In the genomic region with DNA sequence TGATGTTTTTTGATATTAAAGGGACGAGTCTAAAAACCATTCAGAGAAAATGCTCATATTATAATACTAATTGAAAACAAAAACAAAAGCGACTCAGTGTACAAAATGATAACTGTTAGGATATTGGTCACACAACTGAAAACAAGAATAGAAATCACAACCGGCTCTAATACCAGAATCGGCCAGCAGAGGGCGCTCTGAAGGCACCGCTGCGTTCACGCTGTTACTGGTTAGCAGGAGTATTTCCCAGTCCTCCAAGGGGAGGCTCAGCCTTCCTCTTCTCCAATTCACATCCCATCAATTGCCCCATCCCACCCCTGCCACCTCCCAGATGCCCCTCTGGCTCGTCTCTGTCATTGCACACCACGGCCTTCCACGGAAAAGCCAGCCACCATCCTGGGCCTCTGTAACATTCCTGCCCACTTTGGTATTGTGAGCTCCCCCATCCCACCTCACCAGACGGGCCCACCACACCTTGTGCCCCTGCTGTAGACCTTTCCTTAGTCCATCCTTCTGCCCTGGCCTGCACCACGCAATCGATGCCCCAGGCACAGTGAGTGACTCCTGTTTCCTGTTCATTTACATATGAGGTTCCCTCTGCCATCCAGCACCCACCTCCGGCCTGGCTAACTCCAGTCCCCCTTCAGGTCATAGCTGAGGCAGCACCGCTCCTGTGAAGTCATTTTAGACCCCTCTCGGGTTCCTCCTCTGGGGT, we compare ENCODE assay signal across 8 cellular contexts. TPM values are rescaled to one million over a fixed set of nuclear protein-coding genes. Genes with fewer than 3 reads are reported as not detected.
DNase-seq lines count a peak whose midpoint lies in the region; ATAC-seq, FAIRE-seq and TF ChIP-seq lines count a peak whose summit lies in the region.

No MANE protein-coding gene starts in this region.

- H3K4me3 ChIP-seq in A673 (ENCODE audit: low read depth, low read length, poor library complexity, severe bottlenecking) (no peak overlapping the region), WERI-Rb-1 (ENCODE audit: low read depth, low read length) (no peak overlapping the region), breast epithelium (no peak overlapping the region)

- ATAC-seq in GM18502 (IDR thresholded peaks at IDR 0.05; ENCODE audit: poor library complexity, unreplicated experiment): peak; percentile 61
- ATAC-seq in GM18907 (IDR thresholded peaks at IDR 0.05; ENCODE audit: unreplicated experiment): no peak

- intact Hi-C loops in A673 (cut with micrococcal nuclease; ENCODE audit: unreplicated experiment) (loop anchor here (1.0 kb wide), 1 partner anchor 62 kb away; no protein-coding TSS in a partner anchor), breast epithelium (cut with DNase I; ENCODE audit: low total_unique reads) (loop anchor here (5.0 kb wide), 1 partner anchor 49 kb away; no protein-coding TSS in a partner anchor)

- H3K4me1 ChIP-seq in A673 (ENCODE audit: insufficient read depth, low read length, poor library complexity, severe bottlenecking): no peaks in the 10 kb centered on the region
- no peaks in the 10 kb centered on the region for H3K4me1 ChIP-seq in breast epithelium

- FAIRE-seq in islet of Langerhans (lab: Jason Lieb, UNC): peak; percentile 95

- H3K36me3 ChIP-seq in A673 (ENCODE audit: insufficient read depth, low read length, poor library complexity, severe bottlenecking) (no peaks in the 10 kb centered on the region), WERI-Rb-1 (no peaks in the 10 kb centered on the region), breast epithelium (no peaks in the 10 kb centered on the region)

- H3K27me3 ChIP-seq in A673 (replicated peaks; ENCODE audit: insufficient read depth, low read depth, low read length, poor library complexity): no peaks in the 10 kb centered on the region
- no peaks in the 10 kb centered on the region for H3K27me3 ChIP-seq in WERI-Rb-1 (ENCODE audit: insufficient read depth, low read depth, severe bottlenecking)
- no peaks in the 10 kb centered on the region for H3K27me3 ChIP-seq in breast epithelium

- DNase-seq in A673 (ENCODE audit: low spot score) (peak; percentile 60), NCI-H1417 (lab: John Stamatoyannopoulos, UW) (peak; percentile 44 to 70 (median 65)), WERI-Rb-1 (peak; percentile 75), breast epithelium (ENCODE audit: low spot score in 2 of 2) (peak; percentile 63 to 84)
- DNase-seq in stimulated activated CD4-positive, alpha-beta T cell treated with anti-CD3 and anti-CD28 coated beads, Interleukin-1b, Interleukin-23, amount 100 ng/mL, for 1 hour (ENCODE audit: low read depth in 2 of 2): peak; percentile 23 to 69

- BruUV-seq in A673 (replicated peaks; lab: Mats Ljungman, UMichigan): no TSS peak

- H3K27ac ChIP-seq in A673 (ENCODE audit: low read depth, low read length, poor library complexity, severe bottlenecking): no peak overlapping the region
- no peak overlapping the region for H3K27ac ChIP-seq in WERI-Rb-1
- H3K27ac ChIP-seq in breast epithelium: no peak overlapping the region

- CTCF ChIA-PET in A673 (lab: Charles Lee): interaction anchor here (0.6 to 1.7 kb wide), 3 partner anchors 61 to 345 kb away, joined by 3 to 19 read pairs (median 16); no protein-coding TSS in a partner anchor

- peak; percentile 75 for TF ChIP-seq CTCF in A673 (conservative IDR thresholded peaks at IDR 0.05; ENCODE audit: low read depth, low read length)
- peak; percentile 87 for TF ChIP-seq CTCF in WERI-Rb-1 (IDR thresholded peaks at IDR 0.05; ENCODE audit: low read depth, low read length)
- peak; percentile 87 to 90 (median 87) for TF ChIP-seq CTCF in breast epithelium (IDR thresholded peaks at IDR 0.05)

- H3K9me3 ChIP-seq in A673 (ENCODE audit: low read depth, low read length, poor library complexity, severe bottlenecking) (no peaks in the 10 kb centered on the region), WERI-Rb-1 (ENCODE audit: severe bottlenecking) (no peaks in the 10 kb centered on the region), breast epithelium (no peaks in the 10 kb centered on the region)

- TF ChIP-seq POLR2A in breast epithelium (IDR thresholded peaks at IDR 0.05): no peak

- POLR2A ChIA-PET in A673 (lab: Charles Lee; ENCODE audit: low non-redundant PET): no interaction called here

RNA-seq across cellular contexts. Expression of gene FAM107A, which starts 8.5 kb away (rescaled TPM):
- total RNA-seq in A673 (2021) (not detected in 2 replicates), breast epithelium (10 to 100 TPM; 17.7 to 64.5 (median 31.9) TPM)

RNA-seq across cellular contexts. Expression of gene ACOX2, which starts 31.7 kb away (rescaled TPM):
- 5.4 and 7.2 TPM in 2 replicates for total RNA-seq in A673 (2021)
- total RNA-seq in breast epithelium: 10 to 100 TPM; 12.1 to 31.5 (median 17.6) TPM

Comparison
In these comparisons a context has a peak if more than half of its experiments do, and no peak if none do; other contexts are left out.
1. RNA of gene FAM107A, which starts 8.5 kb away (total RNA-seq): 17.7 to 64.5 TPM in breast epithelium; not detected in A673; every median in the first group is over 10 times any median in the second.
2. Peak in every context shown above with its lines, with median percentiles within 50 percentile points of each other: DNase-seq and CTCF ChIP-seq.